In genomic region chr7:151946932-151947331, GRCh38 we compare ENCODE assay signal across 11 cellular contexts. TPM values are rescaled to one million over a fixed set of nuclear protein-coding genes. Genes with fewer than 3 reads are reported as not detected.
"Had no signal": no experiment of that assay in that cellular context is flagged by ENCODE, and none has a peak within 500 bp of the region (broad histone marks: within the 10 kb centered on the region; RNA-seq: fewer than 3 reads in every experiment).

No MANE protein-coding gene starts in this region.

- H3K36me3 ChIP-seq: HAP-1 had no signal

- FAIRE-seq: HTR-8/SVneo had no signal

- ATAC-seq: HCT116 had no signal

- H3K4me1 ChIP-seq: HAP-1 had no signal

- H3K27ac ChIP-seq: GM23248 had no signal

- H3K4me3 ChIP-seq: GM23248, HAP-1 had no signal

- H2AFZ ChIP-seq: GM23248 had no signal

- DNase-seq: GM23248, GOT3, H7, HFFc6, KG1 had no signal

- H3K9ac ChIP-seq: GM23248 had no signal

RNA-seq across cellular contexts. Expression of gene GALNTL5, which starts 9.3 kb away (rescaled TPM):
- total RNA-seq: GM23248, H4, H7, HFFc6, HT-29 had no signal
- polyA plus RNA-seq: GM23248, IgD-negative memory B cell had no signal
